8 cellular contexts compared by ENCODE assay signal in the genomic region with DNA sequence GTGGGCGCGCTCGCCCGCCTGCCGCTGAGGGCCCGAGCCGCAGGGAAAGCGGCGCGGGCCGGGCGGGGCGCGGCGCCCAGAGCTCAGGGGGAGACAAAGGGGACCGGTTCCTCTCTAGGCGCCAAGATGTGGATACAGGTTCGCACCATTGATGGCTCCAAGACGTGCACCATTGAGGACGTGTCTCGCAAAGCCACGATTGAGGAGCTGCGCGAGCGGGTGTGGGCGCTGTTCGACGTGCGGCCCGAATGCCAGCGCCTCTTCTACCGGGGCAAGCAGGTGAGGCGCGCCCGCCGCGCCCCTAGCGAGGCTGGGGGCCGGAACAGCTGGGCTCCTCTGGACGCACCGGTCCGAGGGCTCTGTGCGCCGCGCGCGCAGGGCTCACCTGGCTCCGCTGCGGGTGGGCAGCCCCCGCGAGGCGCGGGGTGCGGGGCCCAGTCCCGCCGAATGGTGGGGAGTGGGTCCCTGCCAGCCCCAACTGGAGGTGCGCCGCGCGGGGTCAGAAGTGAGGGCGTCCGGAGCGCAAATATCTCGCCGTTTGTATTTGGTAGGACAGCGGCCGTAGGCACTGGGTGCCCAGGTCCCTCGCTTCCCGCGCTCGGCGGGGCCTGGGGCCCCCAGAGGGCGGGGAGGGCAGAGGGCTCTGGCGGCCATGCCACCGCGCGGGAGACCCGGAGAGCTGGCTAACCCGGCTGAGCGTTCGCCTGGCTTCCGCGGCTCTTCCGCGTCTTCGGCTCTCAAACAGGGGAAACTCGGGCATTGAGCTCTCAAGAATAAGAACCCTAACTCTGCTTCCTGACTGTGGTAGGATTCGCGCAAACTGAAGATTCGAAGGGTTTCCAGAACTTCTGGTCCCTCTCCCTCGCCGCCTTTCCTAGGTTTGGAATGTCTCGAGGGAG. TPM values are rescaled to one million over a fixed set of nuclear protein-coding genes. Genes with fewer than 3 reads are reported as not detected.
A peak's percentile ranks its signal among the peaks of the same experiment; 100 is the strongest.
DNase-seq lines count a peak whose midpoint lies in the region; ATAC-seq, FAIRE-seq and TF ChIP-seq lines count a peak whose summit lies in the region.

No MANE protein-coding gene starts in this region.

- H3K9me3 ChIP-seq in breast epithelium (no peaks in the 10 kb centered on the region), kidney (ENCODE audit: control insufficient read depth in 1 of 2, low read length in 2 of 2) (no peaks in the 10 kb centered on the region)

- H3K4me1 ChIP-seq in breast epithelium (no peaks in the 10 kb centered on the region), kidney (ENCODE audit: control insufficient read depth in 1 of 2, insufficient read depth in 1 of 2, low read depth in 1 of 2, low read length in 2 of 2) (peaks cover 0 to 4% of the 10 kb centered on the region in 2 donors)

- H3K36me3 ChIP-seq in breast epithelium: no peaks in the 10 kb centered on the region
- no peaks in the 10 kb centered on the region for H3K36me3 ChIP-seq in kidney (ENCODE audit: control insufficient read depth in 1 of 2, insufficient read depth in 2 of 2, low read length in 2 of 2)

- intact Hi-C loops in breast epithelium (cut with DNase I; ENCODE audit: low total_unique reads) (no loop called here), kidney (cut with DNase I) (no loop called here)

- peak overlapping the region; percentile 93 to 97 (median 94) for H3K4me3 ChIP-seq in breast epithelium
- H3K4me3 ChIP-seq in kidney (ENCODE audit: low read length in 2 of 2): peak overlapping the region; percentile 69 to 93

- peak overlapping the region; percentile 90 to 91 for H3K27ac ChIP-seq in breast epithelium
- H3K27ac ChIP-seq in kidney (ENCODE audit: low read depth in 2 of 2, low read length in 2 of 2): peak overlapping the region; percentile 34 to 72

- no peak for TF ChIP-seq POLR2A in breast epithelium (IDR thresholded peaks at IDR 0.05)

- DNase-seq in CD1c-positive myeloid dendritic cell (ENCODE audit: extremely low spot score) (peak; percentile 48), T-helper 22 cell (ENCODE audit: low read depth) (peak; percentile 23), breast epithelium (ENCODE audit: low spot score in 2 of 2) (no peak), kidney (peak; percentile 81), cortex of kidney (lab: John Stamatoyannopoulos, UW) (no peak)
- DNase-seq in stimulated activated CD4-positive, alpha-beta T cell treated with anti-CD3 and anti-CD28 coated beads, Interleukin-1b, Interleukin-23, amount 100 ng/mL, for 4 hours (ENCODE audit: low read depth in 2 of 2): peak; percentile 8 to 27

- H3K27me3 ChIP-seq in breast epithelium: no peaks in the 10 kb centered on the region

- H3K9ac ChIP-seq in kidney (ENCODE audit: low read length in 2 of 2): peak overlapping the region; percentile 29 to 83

- FAIRE-seq in kidney (lab: Jason Lieb, UNC): no peak

- TF ChIP-seq CTCF in breast epithelium (IDR thresholded peaks at IDR 0.05): no peak
- no peak for TF ChIP-seq CTCF in kidney (IDR thresholded peaks at IDR 0.05; ENCODE audit: borderline replicate concordance, extremely low read depth, insufficient read depth)

- ATAC-seq in GM19452 (IDR thresholded peaks at IDR 0.05; ENCODE audit: unreplicated experiment) (peak; percentile 16), HG03520 (IDR thresholded peaks at IDR 0.05; ENCODE audit: unreplicated experiment) (peak; percentile 4)

RNA-seq across cellular contexts. Expression of a gene that starts 0.6 kb away (rescaled TPM):
- total RNA-seq in breast epithelium (10 to 100 TPM; 61.0 to 95.6 (median 62.6) TPM), kidney (45.1 TPM)
- polyA plus RNA-seq in kidney (ENCODE audit: insufficient read depth, low read depth, low replicate concordance): 14.2 TPM

Comparison
In these comparisons a context has a peak if more than half of its experiments do, and no peak if none do; other contexts are left out.
1. DNase-seq: peak in CD1c-positive myeloid dendritic cell (single experiment), T-helper 22 cell (single experiment), kidney (single experiment) and stimulated activated CD4-positive, alpha-beta T cell treated with anti-CD3 and anti-CD28 coated beads, Interleukin-1b, Interleukin-23, amount 100 ng/mL, for 4 hours (2 of 2); none in breast epithelium (0 of 2) and cortex of kidney (single experiment).